Comparison of ENCODE assay signal across 24 cellular contexts in genomic region chr15:99118258-99118632, GRCh38. TPM values are rescaled to one million over a fixed set of nuclear protein-coding genes. Genes with fewer than 3 reads are reported as not detected.
DNase-seq lines count a peak whose midpoint lies in the region; ATAC-seq, FAIRE-seq and TF ChIP-seq lines count a peak whose summit lies in the region.
"Had no signal": no experiment of that assay in that cellular context is flagged by ENCODE, and none has a peak within 500 bp of the region (broad histone marks: within the 10 kb centered on the region; RNA-seq: fewer than 3 reads in every experiment).

No MANE protein-coding gene starts in this region.

- H3K4me1 ChIP-seq in HepG2 (ENCODE audit: insufficient read depth, low read length) (peaks cover 26% of the 10 kb centered on the region), right lobe of liver (no peaks in the 10 kb centered on the region), neural progenitor cell (peaks cover under 1% of the 10 kb centered on the region), stomach (peaks cover under 1 to 75% (median 30%) of the 10 kb centered on the region in 4 donors), testis (peaks cover under 1% of the 10 kb centered on the region)

- H3F3A ChIP-seq in neural progenitor cell (ENCODE audit: low read depth): no peaks in the 10 kb centered on the region

- no peaks in the 10 kb centered on the region for H4K20me1 ChIP-seq in HepG2 (ENCODE audit: insufficient read depth, low read length)
- no peaks in the 10 kb centered on the region for H4K20me1 ChIP-seq in neural progenitor cell (ENCODE audit: low read depth)

- POLR2A ChIA-PET in HepG2 (lab: Yijun Ruan, JAX): no interaction called here

- DNase-seq in HepG2 (ENCODE audit: low spot score): no peak
- DNase-seq in right lobe of liver: no peak
- no peak for DNase-seq in neural progenitor cell (ENCODE audit: low spot score)
- DNase-seq in stomach: no peak
- no peak for DNase-seq in testis
- no peak for DNase-seq in HCEC 1CT
- no peak for DNase-seq in NAMALWA (ENCODE audit: low spot score)
- DNase-seq: 8988T, DMS53, GDM1, NCI-H1105 treated with DMSO at 0.1 percent for 48 hours, NCI-H1694, NCI-H2081 treated with DMSO at 0.1 percent for 48 hours, NCI-H2171 treated with DMSO at 0.1 percent for 48 hours, NCI-H524 treated with DMSO at 0.1 percent for 48 hours, OCI-M1, SJCRH30 had no signal

- H3K27me3 Mint-ChIP-seq in neural progenitor cell (ENCODE audit: insufficient read depth, low read depth): peaks cover 8% of the 10 kb centered on the region

- no peak for TF ChIP-seq RAD21 in HepG2 (CRISPR knock-in tag; IDR thresholded peaks at IDR 0.05)

- H3K27ac Mint-ChIP-seq in neural progenitor cell: peak overlapping the region; percentile 72
- H3K27ac Mint-ChIP-seq: CD14-positive monocyte, GM23338 had no signal

- no peak overlapping the region for H3K27ac ChIP-seq in HepG2 (ENCODE audit: extremely low read length, insufficient read depth, low read length)
- no peak overlapping the region for H3K27ac ChIP-seq in right lobe of liver
- no peak overlapping the region for H3K27ac ChIP-seq in neural progenitor cell
- peak overlapping the region in 3 of 5 donors; percentile 59 to 96 (median 87) for H3K27ac ChIP-seq in stomach
- H3K27ac ChIP-seq in testis: no peak overlapping the region
- H3K27ac ChIP-seq: KMS-11, SJCRH30 had no signal

- H3K4me1 Mint-ChIP-seq in neural progenitor cell: peaks cover 16% of the 10 kb centered on the region
- H3K4me1 Mint-ChIP-seq: CD14-positive monocyte had no signal

- BruUV-seq in HepG2 (replicated peaks; lab: Mats Ljungman, UMichigan): no TSS peak

- peaks cover 9% of the 10 kb centered on the region for H3K36me3 Mint-ChIP-seq in neural progenitor cell
- H3K36me3 Mint-ChIP-seq: CD14-positive monocyte had no signal

- H3K79me2 ChIP-seq in HepG2 (ENCODE audit: insufficient read depth, low read length): no peaks in the 10 kb centered on the region
- H3K79me2 ChIP-seq in neural progenitor cell (ENCODE audit: low read depth): no peaks in the 10 kb centered on the region

- no peak for TF ChIP-seq CTCF in HepG2 (CRISPR knock-in tag; IDR thresholded peaks at IDR 0.05)
- TF ChIP-seq CTCF in right lobe of liver (IDR thresholded peaks at IDR 0.05): no peak
- no peak for TF ChIP-seq CTCF in neural progenitor cell (IDR thresholded peaks at IDR 0.05)
- TF ChIP-seq CTCF in stomach (IDR thresholded peaks at IDR 0.05): no peak
- TF ChIP-seq CTCF in testis (IDR thresholded peaks at IDR 0.05): no peak

- ATAC-seq in HepG2 (no peak), right lobe of liver (no peak), HG03280 (IDR thresholded peaks at IDR 0.05; ENCODE audit: unreplicated experiment) (no peak)
- ATAC-seq: GM23338 had no signal

- H3K4me2 ChIP-seq in HepG2 (ENCODE audit: low read depth, low read length) (no peak overlapping the region), neural progenitor cell (no peak overlapping the region)
- H3K4me2 ChIP-seq: GM23338, KMS-11 had no signal

- H3K4me3 ChIP-seq in HepG2 (replicated peaks in 1 of 3; ENCODE audit: insufficient read depth in 1 of 3, low read depth in 2 of 3, low read length in 3 of 3) (no peak overlapping the region), right lobe of liver (no peak overlapping the region), neural progenitor cell (no peak overlapping the region), stomach (no peak overlapping the region), testis (no peak overlapping the region)
- H3K4me3 ChIP-seq: GM23338, HAP-1, SJCRH30 had no signal

- no peak for FAIRE-seq in HepG2 (lab: Jason Lieb, UNC)
- FAIRE-seq: GM18507, RCC 7860 had no signal

- H3K9ac ChIP-seq in HepG2 (ENCODE audit: insufficient read depth, low read depth, low read length) (no peak overlapping the region), neural progenitor cell (no peak overlapping the region)
- H3K9ac ChIP-seq: KMS-11 had no signal

- H2AFZ ChIP-seq in HepG2 (ENCODE audit: low read length) (no peak overlapping the region), neural progenitor cell (replicated peaks) (no peak overlapping the region)
- H2AFZ ChIP-seq: GM23338 had no signal

- in situ Hi-C loops in HepG2 (cut with HindIII; ENCODE audit: extremely low pct_ligation_motif_present, low pct_unique_long_range_greater_than_20kb): no loop called here

- intact Hi-C loops in HepG2 (cut with micrococcal nuclease; ENCODE audit: unreplicated experiment) (no loop called here), right lobe of liver (cut with DNase I) (no loop called here), stomach (cut with DNase I; ENCODE audit: low total_unique reads) (no loop called here), testis (cut with DNase I; ENCODE audit: low total_unique reads) (no loop called here)

- WGBS in HepG2 (ENCODE audit: low lambda C conversion rate): 57% methylated on average over 7 of the region's 7 CpGs
- WGBS in right lobe of liver (ENCODE audit: insufficient coverage, low coverage, low lambda C conversion rate, missing lambda C conversion rate): 80% methylated on average over 7 of the region's 7 CpGs
- 81 to 86% (median 84%) methylated on average over 7 of the region's 7 CpGs for WGBS in stomach, 5 donors
- WGBS in testis, 2 donors: 93 to 94% methylated on average over 7 of the region's 7 CpGs

- no peak for TF ChIP-seq POLR2A in HepG2 (IDR thresholded peaks at IDR 0.05; ENCODE audit: insufficient read depth in 1 of 2, low read depth in 2 of 2, low read length in 2 of 2)
- no peak for TF ChIP-seq POLR2A in right lobe of liver (IDR thresholded peaks at IDR 0.05)
- TF ChIP-seq POLR2A in stomach (IDR thresholded peaks at IDR 0.05): no peak
- no peak for TF ChIP-seq POLR2A in testis (IDR thresholded peaks at IDR 0.05)

- no peak overlapping the region for H3K4me3 Mint-ChIP-seq in neural progenitor cell
- H3K4me3 Mint-ChIP-seq: CD14-positive monocyte, GM23338 had no signal

- H3K36me3 ChIP-seq in HepG2 (replicated peaks in 1 of 2; ENCODE audit: control insufficient read depth in 1 of 2, insufficient read depth in 2 of 2, low read length in 2 of 2): no peaks in the 10 kb centered on the region; a peak in 1 of 5 replicates
- H3K36me3 ChIP-seq in right lobe of liver: no peaks in the 10 kb centered on the region
- no peaks in the 10 kb centered on the region for H3K36me3 ChIP-seq in neural progenitor cell
- H3K36me3 ChIP-seq in stomach: peaks cover 0 to 54% (median 13%) of the 10 kb centered on the region in 4 donors
- no peaks in the 10 kb centered on the region for H3K36me3 ChIP-seq in testis (ENCODE audit: low read depth, missing control alignments)
- H3K36me3 ChIP-seq: HAP-1 had no signal

- H3K9me3 Mint-ChIP-seq in neural progenitor cell: no peaks in the 10 kb centered on the region
- H3K9me3 Mint-ChIP-seq: GM23338 had no signal

- CTCF ChIA-PET in HepG2 (lab: Yijun Ruan, JAX; ENCODE audit: low intra/inter-chr PET ratio, low total read pairs): no interaction called here

- no peaks in the 10 kb centered on the region for H3K27me3 ChIP-seq in HepG2 (ENCODE audit: control insufficient read depth in 1 of 2, insufficient read depth in 2 of 2, low read length in 2 of 2)
- H3K27me3 ChIP-seq in right lobe of liver: no peaks in the 10 kb centered on the region
- no peaks in the 10 kb centered on the region for H3K27me3 ChIP-seq in neural progenitor cell
- no peaks in the 10 kb centered on the region for H3K27me3 ChIP-seq in stomach
- H3K27me3 ChIP-seq in testis: no peaks in the 10 kb centered on the region
- H3K27me3 ChIP-seq: SJCRH30 had no signal

- no peak for TF ChIP-seq EP300 in HepG2 (IDR thresholded peaks at IDR 0.05; ENCODE audit: low read depth in 2 of 2, low read length in 2 of 2)
- no peak for TF ChIP-seq EP300 in HepG2 (CRISPR knock-in tag; IDR thresholded peaks at IDR 0.05; ENCODE audit: borderline replicate concordance)
- TF ChIP-seq EP300 in stomach (IDR thresholded peaks at IDR 0.05): no peak

- H3K9me3 ChIP-seq in HepG2 (ENCODE audit: low read length): no peaks in the 10 kb centered on the region
- H3K9me3 ChIP-seq in right lobe of liver: no peaks in the 10 kb centered on the region
- H3K9me3 ChIP-seq in neural progenitor cell (ENCODE audit: low read depth): no peaks in the 10 kb centered on the region
- H3K9me3 ChIP-seq in stomach: no peaks in the 10 kb centered on the region
- H3K9me3 ChIP-seq in testis: no peaks in the 10 kb centered on the region
- H3K9me3 ChIP-seq: HAP-1, SJCRH30 had no signal

RNA-seq across cellular contexts. Expression of gene SYNM, which starts 13.4 kb away (rescaled TPM):
- total RNA-seq in HepG2 (2016; rRNA removed; fragmentation: Illumina TruSeq; extraction: Trizol) (3.7 and 6.0 TPM in 2 replicates), right lobe of liver (1 to 10 TPM; 1.6 to 3.5 (median 2.9) TPM), neural progenitor cell (ENCODE audit: low replicate concordance) (0.84 and 0.97 TPM in 2 replicates), stomach (100 to 1,000 TPM in 4 of 5 donors, 10 to 100 TPM in 1; 71.3 to 469 (median 235) TPM), testis (10 to 100 TPM in 1 of 2 donors, 1 to 10 TPM in 1; 10.0 to 11.1 TPM)
- 0.20 and 0.44 TPM in 2 replicates for total RNA-seq in HepG2 (2016; cell fraction: cytosol; rRNA removed; fragmentation: Illumina TruSeq; extraction: Trizol; ENCODE audit: low read depth)
- 3.8 and 5.5 TPM in 2 replicates for total RNA-seq in HepG2 (2016; cell fraction: insoluble cytoplasmic fraction; rRNA removed; fragmentation: Illumina TruSeq; extraction: Trizol)
- 1.6 and 1.7 TPM in 2 replicates for total RNA-seq in HepG2 (2016; cell fraction: membrane; rRNA removed; fragmentation: Illumina TruSeq; extraction: Trizol)
- total RNA-seq in HepG2 (2016; cell fraction: nucleus; rRNA removed; fragmentation: Illumina TruSeq; extraction: Trizol): 4.7 and 4.8 TPM in 2 replicates
- polyA plus RNA-seq in HepG2 (2011; rRNA removed) (1.1 and 1.2 TPM in 2 replicates), stomach (10 to 100 TPM in 1 of 3 donors, 1 to 10 TPM in 2; 4.0 to 88.7 (median 5.7) TPM), testis (ENCODE audit: insufficient read depth, low read depth, low replicate concordance) (17.9 TPM)
- polyA plus RNA-seq in HepG2 (2011; cell fraction: cytosol; rRNA removed): 0.74 and 0.99 TPM in 2 replicates
- polyA plus RNA-seq in HepG2 (2011; cell fraction: nucleus; rRNA removed): 2.4 and 2.9 TPM in 2 replicates
- 1.6 and 2.4 TPM in 2 replicates for polyA plus RNA-seq in HepG2 (2012)
- 0.16 and 0.17 TPM in 2 replicates for polyA plus RNA-seq in HepG2 (2016; cell fraction: cytosol; fragmentation: Illumina TruSeq; extraction: Trizol; ENCODE audit: low read depth)
- polyA plus RNA-seq in HepG2 (2016; cell fraction: insoluble cytoplasmic fraction; fragmentation: Illumina TruSeq; extraction: Trizol; ENCODE audit: low read depth): 4.5 and 4.9 TPM in 2 replicates
- polyA plus RNA-seq in HepG2 (2016; cell fraction: membrane; fragmentation: Illumina TruSeq; extraction: Trizol; ENCODE audit: low read depth): 0.78 and 0.93 TPM in 2 replicates
- 6.9 TPM in 2 replicates for polyA plus RNA-seq in HepG2 (2016; cell fraction: nucleus; fragmentation: Illumina TruSeq; extraction: Trizol; ENCODE audit: insufficient read depth, low read depth)
- 2.1 and 23.9 TPM in 2 replicates for polyA minus RNA-seq in HepG2 (2011; rRNA and poly(A)+ RNA removed; ENCODE audit: low replicate concordance)
- polyA minus RNA-seq in HepG2 (2011; cell fraction: cytosol; rRNA and poly(A)+ RNA removed): 2.3 TPM in 2 replicates
- polyA minus RNA-seq in HepG2 (2011; cell fraction: nucleus; rRNA and poly(A)+ RNA removed): 3.3 and 3.5 TPM in 2 replicates

Comparison
In these comparisons a context has a peak if more than half of its experiments do, and no peak if none do; other contexts are left out.
1. H3K27ac ChIP-seq: peak in stomach (3 of 5); none in HepG2 (single experiment), right lobe of liver (0 of 3), neural progenitor cell (single experiment) and testis (0 of 2).
2. RNA of gene SYNM, which starts 13.4 kb away (total RNA-seq): 71.3 to 469 TPM in stomach; 10.0 to 11.1 TPM in testis, 0.20 to 6.0 TPM in HepG2, 1.6 to 3.5 TPM in right lobe of liver and 0.84 to 0.97 TPM in neural progenitor cell; every median in the first group is over 4 times any median in the second.